In genomic region chr1:84298688-84299535, GRCh38 we compare ENCODE assay signal across 9 cellular contexts. TPM values are rescaled to one million over a fixed set of nuclear protein-coding genes. Genes with fewer than 3 reads are reported as not detected.
DNase-seq lines count a peak whose midpoint lies in the region; ATAC-seq and TF ChIP-seq lines count a peak whose summit lies in the region.
"Had no signal": no experiment of that assay in that cellular context is flagged by ENCODE, and none has a peak within 500 bp of the region (broad histone marks: within the 10 kb centered on the region; RNA-seq: fewer than 3 reads in every experiment).

No MANE protein-coding gene starts in this region.

- H3K27me3 ChIP-seq in BE2C, result no peaks in the 10 kb centered on the region

- H3K4me1 Mint-ChIP-seq in naive thymus-derived CD8-positive, alpha-beta T cell, result peaks cover 18 to 49% (median 45%) of the 10 kb centered on the region in 4 donors
- peaks cover 45% of the 10 kb centered on the region for H3K4me1 Mint-ChIP-seq in type B pancreatic cell (ENCODE audit: unreplicated experiment)

- peaks cover 3% of the 10 kb centered on the region; the same call in 1 of the 2 replicates for H3K4me1 ChIP-seq in BE2C

- no peak for TF ChIP-seq CTCF in BE2C (IDR thresholded peaks at IDR 0.05; ENCODE audit: low read depth, low read length)
- TF ChIP-seq CTCF in type B pancreatic cell (conservative IDR thresholded peaks at IDR 0.05), result peak; percentile 31

- DNase-seq in BE2C, result peak; percentile 58
- DNase-seq in NCI-H526 treated with DMSO at 0.1 percent for 48 hours (lab: John Stamatoyannopoulos, UW), result peak; percentile 46
- peak; percentile 50 for DNase-seq in activated T-cell treated with anti-CD3 and anti-CD28 coated beads, Interleukin-2, amount 50 U/mL, for 1 hour
- DNase-seq in fibroblast of peridontal ligament (ENCODE audit: extremely low read depth), result peak; percentile 9
- peak; percentile 4 to 68 (median 32) for DNase-seq in naive thymus-derived CD8-positive, alpha-beta T cell
- DNase-seq in type B pancreatic cell (ENCODE audit: extremely low spot score, unreplicated experiment), result peak; percentile 70

- H3K36me3 ChIP-seq in BE2C, result no peaks in the 10 kb centered on the region

- H3K9me3 ChIP-seq in BE2C, result no peaks in the 10 kb centered on the region

- H3K27me3 Mint-ChIP-seq in naive thymus-derived CD8-positive, alpha-beta T cell, result peaks cover 0 to 5% (median 3%) of the 10 kb centered on the region in 5 donors
- no peaks in the 10 kb centered on the region for H3K27me3 Mint-ChIP-seq in type B pancreatic cell

- ATAC-seq in GM18868 (IDR thresholded peaks at IDR 0.05; ENCODE audit: unreplicated experiment) (peak; percentile 46), HG03066 (IDR thresholded peaks at IDR 0.05; ENCODE audit: low read depth, unreplicated experiment) (peak; percentile 34)
- peak; percentile 61 to 65 for ATAC-seq in naive thymus-derived CD8-positive, alpha-beta T cell

- peak overlapping the region; percentile 77 for H3K4me3 ChIP-seq in BE2C (ENCODE audit: low read depth, low read length)

- H3K4me3 Mint-ChIP-seq in naive thymus-derived CD8-positive, alpha-beta T cell, result peak overlapping the region; percentile 80 to 95 (median 90)
- H3K4me3 Mint-ChIP-seq in type B pancreatic cell, result peak overlapping the region; percentile 92

- peak overlapping the region; percentile 68 to 89 (median 84) for H3K27ac Mint-ChIP-seq in naive thymus-derived CD8-positive, alpha-beta T cell
- H3K27ac Mint-ChIP-seq in type B pancreatic cell, result peak overlapping the region; percentile 83

- H3K36me3 Mint-ChIP-seq in naive thymus-derived CD8-positive, alpha-beta T cell, result peaks cover 0 to 3% (median 0%) of the 10 kb centered on the region in 3 donors
- H3K36me3 Mint-ChIP-seq in type B pancreatic cell, result peaks cover 5% of the 10 kb centered on the region

- POLR2A ChIA-PET in naive thymus-derived CD8-positive, alpha-beta T cell (lab: Charles Lee), result interaction anchor here (0.7 to 1.6 kb wide), 7 partner anchors 10 to 274 kb away, joined by 3 to 9 read pairs (median 3); partner anchors contain the start of gene PRKACB

- H3K9me3 Mint-ChIP-seq in naive thymus-derived CD8-positive, alpha-beta T cell, result peaks cover 0 to 3% (median 0%) of the 10 kb centered on the region in 9 donors
- H3K9me3 Mint-ChIP-seq in type B pancreatic cell, result peaks cover 8% of the 10 kb centered on the region

RNA-seq across cellular contexts. Expression of gene SAMD13, which starts 2.6 kb away (rescaled TPM):
- 2.5 TPM for polyA plus RNA-seq in BE2C (2012; ENCODE audit: insufficient read depth, insufficient read length, low read depth)
- total RNA-seq in naive thymus-derived CD8-positive, alpha-beta T cell, result 1 to 10 TPM in 1 of 2 experiments, under 1 TPM in 1; 0.75 to 1.2 TPM
- 1 to 10 TPM in 2 of 3 donors, under 1 TPM in 1; 0.57 to 1.3 (median 1.2) TPM for polyA plus RNA-seq in naive thymus-derived CD8-positive, alpha-beta T cell
- 3.6 and 6.0 TPM in 2 replicates for total RNA-seq in type B pancreatic cell (ENCODE audit: low replicate concordance)
- total RNA-seq: T-helper 2 cell treated with Interferon-gamma antibody and Interleukin-4, amounts not matched to agents 100 ng/mL and 5 ng/mL, for 36 hours had no signal

Comparison
In these comparisons a context has a peak if more than half of its experiments do, and no peak if none do; other contexts are left out.
1. Peak in every context shown above with its lines: DNase-seq, ATAC-seq and H3K4me3 ChIP-seq.
2. DNase-seq: peak in every context shown above with its lines; median percentile 70 in type B pancreatic cell; 58 in BE2C; 50 in activated T-cell treated with anti-CD3 and anti-CD28 coated beads, Interleukin-2, amount 50 U/mL, for 1 hour; 46 in NCI-H526 treated with DMSO at 0.1 percent for 48 hours; 32 in naive thymus-derived CD8-positive, alpha-beta T cell; 9 in fibroblast of peridontal ligament.